Comparison of ENCODE assay signal across 8 cellular contexts in the genomic region with DNA sequence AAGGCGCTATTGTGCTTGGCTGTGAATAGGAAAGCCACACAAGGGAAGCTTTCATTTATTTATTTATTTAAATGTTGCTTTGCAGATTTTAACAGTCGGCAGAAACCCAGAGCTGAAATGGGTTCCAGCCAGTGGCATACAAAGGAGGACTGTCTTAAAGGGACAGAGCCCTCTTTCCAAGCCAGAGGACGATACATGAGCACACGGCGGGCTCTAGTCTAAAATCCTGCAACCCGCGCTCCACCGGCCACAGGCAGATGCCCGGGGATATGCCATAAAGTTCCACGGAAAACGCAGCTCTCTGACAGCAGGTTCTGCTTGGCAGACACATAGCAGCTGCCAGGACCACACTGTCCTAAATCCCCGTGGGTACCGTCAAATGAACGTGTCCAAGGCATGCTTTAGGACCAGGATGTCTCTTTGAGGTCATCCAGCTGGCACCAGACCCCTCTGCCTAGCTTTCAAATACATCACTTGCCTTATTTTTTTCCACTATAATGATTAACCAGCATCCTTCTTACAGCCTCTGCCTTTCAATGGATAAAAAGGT.
DNase-seq lines count a peak whose midpoint lies in the region; ATAC-seq, FAIRE-seq and TF ChIP-seq lines count a peak whose summit lies in the region.

No MANE protein-coding gene starts in this region.

- peak overlapping the region; percentile 72 for H3K4me3 Mint-ChIP-seq in Calu3 (ENCODE audit: low read depth, unreplicated experiment)

- H3K4me1 ChIP-seq in MM.1S (ENCODE audit: low read length): peaks cover 61% of the 10 kb centered on the region
- H3K4me1 ChIP-seq in adipocyte (ENCODE audit: control insufficient read depth, insufficient read depth, low read length): peaks cover 32% of the 10 kb centered on the region

- H3K9me3 ChIP-seq in MM.1S (replicated peaks; ENCODE audit: insufficient read depth, low read length) (no peaks in the 10 kb centered on the region), adipocyte (ENCODE audit: control insufficient read depth, low read length) (no peaks in the 10 kb centered on the region)

- DNase-seq in Calu3: peak; percentile 16
- peak; percentile 58 for DNase-seq in MM.1S
- peak; percentile 25 for DNase-seq in adipocyte (ENCODE audit: low read depth)
- DNase-seq in hepatic stellate cell (ENCODE audit: low spot score): peak; percentile 42
- DNase-seq in skeletal muscle cell (ENCODE audit: low read depth): no peak
- no peak for DNase-seq in H54 (ENCODE audit: insufficient read length, low spot score)

- H3K9me3 Mint-ChIP-seq in Calu3 (ENCODE audit: low read depth, unreplicated experiment): no peaks in the 10 kb centered on the region

- peak overlapping the region; percentile 85 for H3K4me2 ChIP-seq in MM.1S (ENCODE audit: low read depth, low read length)

- peak overlapping the region; percentile 37 for H3K27ac Mint-ChIP-seq in Calu3 (ENCODE audit: unreplicated experiment)

- no peak overlapping the region for H2AFZ ChIP-seq in MM.1S (ENCODE audit: low read length)

- peak overlapping the region; percentile 58 for H3K4me3 ChIP-seq in MM.1S (ENCODE audit: low read length)
- H3K4me3 ChIP-seq in adipocyte (ENCODE audit: low read length): peak overlapping the region; percentile 78
- H3K4me3 ChIP-seq in skeletal muscle cell (ENCODE audit: low read depth, low read length): peak overlapping the region; percentile 34

- intact Hi-C loops in Calu3 (cut with micrococcal nuclease; ENCODE audit: unreplicated experiment): no loop called here

- ATAC-seq in GM21390 (IDR thresholded peaks at IDR 0.05; ENCODE audit: unreplicated experiment) (no peak), HG03432 (IDR thresholded peaks at IDR 0.05; ENCODE audit: unreplicated experiment) (no peak)

- no peak for TF ChIP-seq CTCF in Calu3 (IDR thresholded peaks at IDR 0.05; ENCODE audit: unreplicated experiment)
- no peak for TF ChIP-seq CTCF in MM.1S (IDR thresholded peaks at IDR 0.05; ENCODE audit: low read length)

- peaks cover 75% of the 10 kb centered on the region for H3F3A ChIP-seq in MM.1S (ENCODE audit: insufficient read depth, low read length)

- H3K4me1 Mint-ChIP-seq in Calu3 (ENCODE audit: low read depth, unreplicated experiment): peaks cover 50% of the 10 kb centered on the region

- peaks cover 14% of the 10 kb centered on the region for H4K20me1 ChIP-seq in MM.1S (ENCODE audit: insufficient read depth, low read length)

- H3K9ac ChIP-seq in MM.1S (ENCODE audit: low read length) (peak overlapping the region; percentile 83), adipocyte (ENCODE audit: low read length) (peak overlapping the region; percentile 58)

- TF ChIP-seq POLR2A in H54 (IDR thresholded peaks at IDR 0.05; ENCODE audit: low read depth, low read length): no peak

- H3K27ac ChIP-seq in MM.1S (ENCODE audit: low read length): peak overlapping the region; percentile 97

- peaks cover 19% of the 10 kb centered on the region for H3K36me3 Mint-ChIP-seq in Calu3 (ENCODE audit: insufficient read depth, unreplicated experiment)

- H3K27me3 ChIP-seq in MM.1S (replicated peaks; ENCODE audit: insufficient read depth, low read length) (no peaks in the 10 kb centered on the region), adipocyte (replicated peaks; ENCODE audit: control insufficient read depth, insufficient read depth, low read length) (no peaks in the 10 kb centered on the region)

- H3K36me3 ChIP-seq in MM.1S (replicated peaks; ENCODE audit: insufficient read depth, low read length) (no peaks in the 10 kb centered on the region), adipocyte (ENCODE audit: control insufficient read depth, insufficient read depth, low read length, severe bottlenecking) (no peaks in the 10 kb centered on the region)

- FAIRE-seq in H54 (lab: Jason Lieb, UNC): no peak

- no TSS peak for BruUV-seq in Calu3 (replicated peaks; lab: Mats Ljungman, UMichigan)

- CTCF ChIA-PET in Calu3 (lab: Charles Lee): interaction anchor here (2.1 kb wide), 1 partner anchor 20 kb away, joined by 12 read pairs; no protein-coding TSS in a partner anchor

- H3K27me3 Mint-ChIP-seq in Calu3 (ENCODE audit: unreplicated experiment): no peaks in the 10 kb centered on the region

- H3K79me2 ChIP-seq in MM.1S (ENCODE audit: low read length): peaks cover 97% of the 10 kb centered on the region

- H3K9me2 ChIP-seq in MM.1S (replicated peaks; ENCODE audit: insufficient read depth, low read length): no peaks in the 10 kb centered on the region

Comparison
In these comparisons a context has a peak if more than half of its experiments do, and no peak if none do; other contexts are left out.
1. DNase-seq: peak in Calu3 (single experiment), MM.1S (single experiment), adipocyte (single experiment) and hepatic stellate cell (single experiment); none in skeletal muscle cell (single experiment) and H54 (single experiment).
2. Peak in every context shown above with its lines, with median percentiles within 50 percentile points of each other: H3K4me3 ChIP-seq.